Comparison of ENCODE assay signal across 19 cellular contexts in genomic region chr1:24441480-24441879, GRCh38.
"Had no signal": no experiment of that assay in that cellular context is flagged by ENCODE, and none has a peak within 500 bp of the region (broad histone marks: within the 10 kb centered on the region; RNA-seq: fewer than 3 reads in every experiment).

No MANE protein-coding gene starts in this region.

- H3K27me3 ChIP-seq: breast epithelium, foreskin keratinocyte, hepatocyte, left lung had no signal

- H2AFZ ChIP-seq: hepatocyte had no signal

- DNase-seq: activated CD8-positive, alpha-beta memory T cell treated with anti-CD3 and anti-CD28 coated beads for 24 hours; activated CD8-positive, alpha-beta memory T cell treated with anti-CD3 and anti-CD28 coated beads, Interleukin-2, amount 50 U/mL, for 48 hours; activated gamma-delta T cell; activated naive CD8-positive, alpha-beta T cell treated with anti-CD3 and anti-CD28 coated beads for 36 hours; activated T-cell treated with anti-CD3 and anti-CD28 coated beads, Interleukin-2, amount 50 U/mL, for 72 hours; effector CD8-positive, alpha-beta T cell; foreskin keratinocyte; immature natural killer cell; left lung; naive B cell; stimulated activated CD4-positive, alpha-beta T cell treated with anti-CD3 and anti-CD28 coated beads, Interleukin-2, amount 100 ng/mL, for 48 hours; stimulated activated naive CD8-positive, alpha-beta T cell treated with anti-CD3 and anti-CD28 coated beads, Interleukin-15, Interleukin-2, amounts not matched to agents 100 U/mL and 50 U/mL, for 24 hours; tibial artery had no signal

- H3K4me3 Mint-ChIP-seq: activated naive CD8-positive, alpha-beta T cell treated with anti-CD3 and anti-CD28 coated beads for 36 hours; activated T-cell treated with anti-CD3 and anti-CD28 coated beads, Interleukin-2, amount 50 U/mL, for 72 hours; immature natural killer cell; naive B cell; T-helper 2 cell treated with Interferon-gamma antibody and Interleukin-4, amounts not matched to agents 5 μg/mL and 100 μg/mL, for 36 hours had no signal

- H3K36me3 ChIP-seq: breast epithelium had no signal

- H3K27ac Mint-ChIP-seq: activated naive CD8-positive, alpha-beta T cell treated with anti-CD3 and anti-CD28 coated beads for 36 hours; activated T-cell treated with anti-CD3 and anti-CD28 coated beads, Interleukin-2, amount 50 U/mL, for 72 hours; immature natural killer cell; naive B cell; progenitor cell of endocrine pancreas; T-helper 2 cell treated with Interferon-gamma antibody and Interleukin-4, amounts not matched to agents 5 μg/mL and 100 μg/mL, for 36 hours had no signal

- H3K27me3 Mint-ChIP-seq: activated naive CD8-positive, alpha-beta T cell treated with anti-CD3 and anti-CD28 coated beads for 36 hours; naive B cell; progenitor cell of endocrine pancreas had no signal

- H3K4me2 ChIP-seq: hepatocyte had no signal

- H3K4me3 ChIP-seq: breast epithelium, hepatocyte, left lung, lung, tibial artery had no signal

- H3K27ac ChIP-seq: foreskin keratinocyte, hepatocyte, left lung, tibial artery had no signal

- H3K9me3 Mint-ChIP-seq: activated naive CD8-positive, alpha-beta T cell treated with anti-CD3 and anti-CD28 coated beads for 36 hours; activated T-cell treated with anti-CD3 and anti-CD28 coated beads, Interleukin-2, amount 50 U/mL, for 72 hours; immature natural killer cell; naive B cell; T-helper 2 cell treated with Interferon-gamma antibody and Interleukin-4, amounts not matched to agents 5 μg/mL and 100 μg/mL, for 36 hours had no signal

- H3K4me1 ChIP-seq: left lung had no signal

- ATAC-seq: activated T-cell treated with anti-CD3 and anti-CD28 coated beads, Interleukin-2, amount 50 U/mL, for 72 hours; foreskin keratinocyte; left lung; SK-N-SH treated with all-trans-retinoic acid at 6 μM for 48 hours; stimulated activated naive CD8-positive, alpha-beta T cell treated with anti-CD3 and anti-CD28 coated beads, Interleukin-15, Interleukin-2, amounts not matched to agents 100 U/mL and 50 U/mL, for 24 hours had no signal

- H3K9me3 ChIP-seq: breast epithelium, left lung, tibial artery had no signal

- H3K79me2 ChIP-seq: hepatocyte had no signal
